Comparison of ENCODE assay signal across 1 cellular context in the genomic region with DNA sequence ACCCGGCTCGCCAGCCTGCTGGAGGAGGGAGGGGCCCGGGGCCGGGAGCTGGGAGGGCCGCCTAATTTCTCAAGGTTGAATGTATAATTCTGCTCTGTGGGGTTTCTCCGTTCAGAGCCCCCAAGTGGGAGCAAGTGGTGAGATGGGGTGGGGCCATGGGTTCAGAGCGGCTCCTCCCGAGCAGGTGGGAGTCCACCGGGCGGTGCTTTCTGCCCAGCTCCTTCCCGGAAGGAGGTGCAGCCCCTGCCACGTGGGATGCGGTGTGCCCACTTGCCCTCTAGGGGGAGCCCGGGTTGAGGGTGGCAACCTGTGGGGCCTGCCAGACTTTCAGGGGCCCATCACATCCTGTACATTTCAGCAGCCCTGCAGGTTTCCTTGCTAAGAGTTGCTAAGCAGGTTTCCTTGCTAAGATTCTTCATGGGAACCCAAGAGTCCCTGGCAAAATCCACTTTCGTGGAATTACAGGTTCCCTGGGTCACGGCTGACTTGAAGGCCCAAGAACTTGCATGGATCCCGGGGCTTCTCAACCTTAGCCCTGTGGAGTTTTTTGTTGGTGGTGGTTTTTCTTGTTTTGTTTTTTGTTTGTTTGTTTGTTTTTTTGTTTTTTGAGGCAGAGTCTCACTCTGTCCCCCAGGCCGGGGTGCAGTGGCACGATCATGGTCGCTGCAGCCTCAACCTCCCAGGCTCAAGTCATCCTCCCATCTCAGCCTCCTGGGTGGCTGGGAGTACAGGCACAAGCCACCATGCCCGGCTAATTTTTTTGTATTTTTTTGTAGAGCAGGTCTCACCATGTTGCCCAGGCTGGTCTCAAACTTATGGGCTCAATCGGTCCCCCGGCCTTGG.
A peak's percentile ranks its signal among the peaks of the same experiment; 100 is the strongest.
TF ChIP-seq lines count a peak whose summit lies in the region.

No MANE protein-coding gene starts in this region.

TF ChIP-seq in A549, 52 proteins besides CTCF, POLR2A, EP300 and RAD21 (continued from another document):
- TF ChIP-seq ELK1 (IDR thresholded peaks at IDR 0.05; ENCODE audit: low read depth, low read length) (no peak), ATOH8 (CRISPR knock-in tag; IDR thresholded peaks at IDR 0.05; ENCODE audit: low read depth) (0 out of 2 replicates have a peak, but pooled peaks have one; percentile 54), HMGXB4 (CRISPR knock-in tag; IDR thresholded peaks at IDR 0.05; ENCODE audit: borderline replicate concordance) (no peak), HOXA7 (CRISPR knock-in tag; IDR thresholded peaks at IDR 0.05) (no peak), NR3C1 (IDR thresholded peaks at IDR 0.05) (no peak)
